17 cellular contexts compared by ENCODE assay signal in genomic region chr6:84515082-84515481, GRCh38.
"Had no signal": no experiment of that assay in that cellular context is flagged by ENCODE, and none has a peak within 500 bp of the region (broad histone marks: within the 10 kb centered on the region; RNA-seq: fewer than 3 reads in every experiment).

No MANE protein-coding gene starts in this region.

- H3K27me3 ChIP-seq: gastroesophageal sphincter, right lobe of liver, spleen, transverse colon, vagina had no signal

- H3K9me3 ChIP-seq: gastroesophageal sphincter, pancreas, right lobe of liver, spleen, transverse colon, vagina had no signal

- DNase-seq: activated CD4-positive, alpha-beta memory T cell treated with anti-CD3 and anti-CD28 coated beads, Interleukin-2, amount 10 ng/mL, durations not matched to agents 7 days and 5 days; activated CD8-positive, alpha-beta memory T cell treated with anti-CD3 and anti-CD28 coated beads, Interleukin-2, amount 10 ng/mL, durations not matched to agents 7 days and 5 days; activated naive CD4-positive, alpha-beta T cell; activated naive CD8-positive, alpha-beta T cell treated with anti-CD3 and anti-CD28 coated beads for 36 hours; amygdala; effector CD4-positive, alpha-beta T cell; immature natural killer cell; naive thymus-derived CD4-positive, alpha-beta T cell; pancreas; right lobe of liver; spleen; stimulated activated CD8-positive, alpha-beta memory T cell treated with anti-CD3 and anti-CD28 coated beads, Interleukin-4, amount 100 ng/mL, for 48 hours; stimulated activated naive CD4-positive, alpha-beta T cell treated with Interleukin-2 at 50 U/mL for 16 hours; substantia nigra; transverse colon had no signal

- H3K4me3 ChIP-seq: gastroesophageal sphincter, pancreas, right lobe of liver, spleen, transverse colon, vagina had no signal

- H3K4me1 ChIP-seq: gastroesophageal sphincter, pancreas, spleen, transverse colon, vagina had no signal

- H3K27ac ChIP-seq: gastroesophageal sphincter, pancreas, right lobe of liver, spleen, transverse colon, vagina had no signal

- H3K36me3 ChIP-seq: gastroesophageal sphincter, pancreas, right lobe of liver, spleen, transverse colon, vagina had no signal
